In genomic region chr10:71708897-71709882, GRCh38 we compare ENCODE assay signal across 15 cellular contexts. TPM values are rescaled to one million over a fixed set of nuclear protein-coding genes. Genes with fewer than 3 reads are reported as not detected.
DNase-seq lines count a peak whose midpoint lies in the region; ATAC-seq and TF ChIP-seq lines count a peak whose summit lies in the region.
"Had no signal": no experiment of that assay in that cellular context is flagged by ENCODE, and none has a peak within 500 bp of the region (broad histone marks: within the 10 kb centered on the region; RNA-seq: fewer than 3 reads in every experiment).

No MANE protein-coding gene starts in this region.

- no peak overlapping the region for H3K27ac ChIP-seq in BLaER1
- H3K27ac ChIP-seq in DND-41 (ENCODE audit: low read length), result no peak overlapping the region
- no peak overlapping the region for H3K27ac ChIP-seq in right lobe of liver
- H3K27ac ChIP-seq: pancreas, tibial artery had no signal

- no peak overlapping the region for H3K4me3 ChIP-seq in BLaER1
- H3K4me3 ChIP-seq in DND-41 (ENCODE audit: low read depth in 1 of 2, low read length in 2 of 2), result no peak overlapping the region
- H3K4me3 ChIP-seq in right lobe of liver, result no peak overlapping the region
- H3K4me3 ChIP-seq in H7 (ENCODE audit: insufficient read depth, low read depth, low read length), result no peak overlapping the region
- H3K4me3 ChIP-seq: pancreas, tibial artery had no signal

- no peaks in the 10 kb centered on the region for H3K79me2 ChIP-seq in DND-41 (ENCODE audit: insufficient read depth, low read length)

- H3K4me1 ChIP-seq in BLaER1 (peaks cover 61% of the 10 kb centered on the region), DND-41 (ENCODE audit: insufficient read depth, low read length) (peaks cover 13% of the 10 kb centered on the region), right lobe of liver (peaks cover 0 to 8% (median 0%) of the 10 kb centered on the region in 4 donors)
- H3K4me1 ChIP-seq: BE2C had no signal

- H3K4me2 ChIP-seq in BLaER1, result peak overlapping the region; percentile 16; the same call in 1 of the 2 replicates
- no peak overlapping the region for H3K4me2 ChIP-seq in DND-41 (ENCODE audit: insufficient read depth, low read length)

- ATAC-seq in DND-41 (ENCODE audit: insufficient read depth, low read depth) (no peak), T-helper 17 cell (no peak), right lobe of liver (peak; percentile 22 to 72 (median 64)), HG03521 (IDR thresholded peaks at IDR 0.05; ENCODE audit: unreplicated experiment) (no peak)

- H4K20me1 ChIP-seq in BLaER1 (no peaks in the 10 kb centered on the region), DND-41 (ENCODE audit: insufficient read depth, low read length) (no peaks in the 10 kb centered on the region)

- no peaks in the 10 kb centered on the region for H3K27me3 Mint-ChIP-seq in T-helper 17 cell
- H3K27me3 Mint-ChIP-seq: IgD-negative memory B cell had no signal

- no peak for TF ChIP-seq POLR2A in right lobe of liver (IDR thresholded peaks at IDR 0.05)

- peaks cover 45% of the 10 kb centered on the region for H3K4me1 Mint-ChIP-seq in T-helper 17 cell

- peak overlapping the region; percentile 99 for H3K27ac Mint-ChIP-seq in T-helper 17 cell
- H3K27ac Mint-ChIP-seq: activated T-helper 2 cell treated with anti-CD3 and anti-CD28 coated beads, Interferon-gamma antibody, Interleukin-2, Interleukin-4, amounts not matched to agents 10 μg/mL and 5 μg/mL and 100 μg/mL, durations not matched to agents 14 hours and 24 hours and 36 hours had no signal

- peak; percentile 5 for TF ChIP-seq CTCF in DND-41 (IDR thresholded peaks at IDR 0.05; ENCODE audit: borderline replicate concordance, extremely low read depth, low read length, poor library complexity, severe bottlenecking)
- TF ChIP-seq CTCF in right lobe of liver (IDR thresholded peaks at IDR 0.05), result no peak

- H3K36me3 ChIP-seq in BLaER1, result no peaks in the 10 kb centered on the region
- no peaks in the 10 kb centered on the region for H3K36me3 ChIP-seq in DND-41 (ENCODE audit: insufficient read depth, low read length)
- H3K36me3 ChIP-seq in right lobe of liver, result no peaks in the 10 kb centered on the region
- no peaks in the 10 kb centered on the region for H3K36me3 ChIP-seq in H7 (replicated peaks; ENCODE audit: control insufficient read depth, insufficient read depth, low read length)
- H3K36me3 ChIP-seq: BE2C, pancreas, tibial artery had no signal

- intact Hi-C loops in right lobe of liver (cut with DNase I), result loop anchor here (10.0 kb wide), 3 partner anchors 314 to 404 kb away; partner anchors contain the start of genes CDH23 (in 1 of the 2) and SLC29A3 (in 1 of the 2)

- 69% methylated on average over 9 of the region's 28 CpGs for WGBS in right lobe of liver (ENCODE audit: insufficient coverage, low coverage, low lambda C conversion rate, missing lambda C conversion rate)

- H3K9me3 ChIP-seq in BLaER1 (no peaks in the 10 kb centered on the region), DND-41 (ENCODE audit: insufficient read depth, low read length, severe bottlenecking) (no peaks in the 10 kb centered on the region), T-helper 17 cell (ENCODE audit: control insufficient read depth, low read length, poor library complexity, severe bottlenecking) (no peaks in the 10 kb centered on the region), right lobe of liver (no peaks in the 10 kb centered on the region)
- H3K9me3 ChIP-seq: BE2C, pancreas, tibial artery had no signal

- H3K4me3 Mint-ChIP-seq in T-helper 17 cell, result no peak overlapping the region
- H3K4me3 Mint-ChIP-seq: activated CD8-positive, alpha-beta T cell treated with anti-CD3 and anti-CD28 coated beads, Interleukin-2, amount 10 ng/mL, durations not matched to agents 7 days and 5 days had no signal

- DNase-seq in DND-41 (no peak), T-helper 17 cell (no peak), right lobe of liver (peak in 1 of 3 donors; percentile 62), dedifferentiated amniotic fluid mesenchymal stem cell (ENCODE audit: extremely low spot score) (no peak), H7 (no peak), middle frontal gyrus (ENCODE audit: extremely low spot score, low spot score) (no peak)
- DNase-seq: tibial artery had no signal

- H2AFZ ChIP-seq in DND-41 (ENCODE audit: low read depth, low read length), result no peak overlapping the region

- H3K27me3 ChIP-seq in BLaER1 (no peaks in the 10 kb centered on the region), DND-41 (ENCODE audit: insufficient read depth, low read length, poor library complexity) (no peaks in the 10 kb centered on the region), right lobe of liver (no peaks in the 10 kb centered on the region), H7 (ENCODE audit: control insufficient read depth, insufficient read depth, low read length) (no peaks in the 10 kb centered on the region)
- H3K27me3 ChIP-seq: BE2C, pancreas, tibial artery had no signal

- H3K9ac ChIP-seq in BLaER1 (no peak overlapping the region), DND-41 (ENCODE audit: low read depth, low read length) (no peak overlapping the region)

- H3K36me3 Mint-ChIP-seq in T-helper 17 cell (ENCODE audit: low read depth), result no peaks in the 10 kb centered on the region
- H3K36me3 Mint-ChIP-seq: IgD-negative memory B cell had no signal

RNA-seq across cellular contexts. Expression of gene C10orf105, which starts 10.4 kb away (rescaled TPM):
- total RNA-seq in T-helper 17 cell (under 1 TPM; 0.31 to 0.37 TPM), right lobe of liver (under 1 TPM in 1 of 6 experiments, not detected in 5; 0.05 TPM)
- total RNA-seq in H7 (2014; rRNA removed; shearing (Covaris generic)), result 0.17 and 0.18 TPM in 2 replicates
- total RNA-seq: fibroblast of villous mesenchyme had no signal

Comparison
In these comparisons a context has a peak if more than half of its experiments do, and no peak if none do; other contexts are left out.
1. ATAC-seq: peak in right lobe of liver (4 of 4); none in DND-41 (single experiment), T-helper 17 cell (single experiment) and HG03521 (single experiment).